Comparison of ENCODE assay signal across 10 cellular contexts in genomic region chr2:29042581-29043075, GRCh38. TPM values are rescaled to one million over a fixed set of nuclear protein-coding genes. Genes with fewer than 3 reads are reported as not detected.
DNase-seq lines count a peak whose midpoint lies in the region; ATAC-seq and TF ChIP-seq lines count a peak whose summit lies in the region.
"Had no signal": no experiment of that assay in that cellular context is flagged by ENCODE, and none has a peak within 500 bp of the region (broad histone marks: within the 10 kb centered on the region; RNA-seq: fewer than 3 reads in every experiment).

No MANE protein-coding gene starts in this region.

- H3K27ac Mint-ChIP-seq in GM23338 (peak overlapping the region; percentile 54), natural killer cell (no peak overlapping the region)
- H3K27ac Mint-ChIP-seq: activated naive CD4-positive, alpha-beta T cell treated with anti-CD3 and anti-CD28 coated beads, Interleukin-2, amount 10 ng/mL, durations not matched to agents 7 days and 5 days had no signal

- no peaks in the 10 kb centered on the region for H3K79me2 ChIP-seq in GM23338 (replicated peaks; ENCODE audit: insufficient read depth)

- H3K4me3 Mint-ChIP-seq in GM23338 (no peak overlapping the region), natural killer cell (no peak overlapping the region)
- H3K4me3 Mint-ChIP-seq: activated naive CD4-positive, alpha-beta T cell treated with anti-CD3 and anti-CD28 coated beads, Interleukin-2, amount 10 ng/mL, durations not matched to agents 7 days and 5 days had no signal

- H2AFZ ChIP-seq in GM23338: no peak overlapping the region

- H3K36me3 ChIP-seq in GM23338 (ENCODE audit: insufficient read depth): no peaks in the 10 kb centered on the region

- H3K27ac ChIP-seq in GM23338 (ENCODE audit: low read depth): no peak overlapping the region

- no peaks in the 10 kb centered on the region for H3K9me2 ChIP-seq in GM23338 (ENCODE audit: insufficient read depth)

- intact Hi-C loops in posterior cingulate gyrus (cut with DNase I): no loop called here
- intact Hi-C loops in natural killer cell (cut with micrococcal nuclease): no loop called here

- ATAC-seq in GM23338 (no peak), HG02973 (IDR thresholded peaks at IDR 0.05; ENCODE audit: unreplicated experiment) (no peak), natural killer cell (no peak), GM21360 (IDR thresholded peaks at IDR 0.05; ENCODE audit: unreplicated experiment) (no peak)

- H3K4me2 ChIP-seq in GM23338: no peak overlapping the region

- no peaks in the 10 kb centered on the region for H4K20me1 ChIP-seq in GM23338 (replicated peaks; ENCODE audit: insufficient read depth)

- TF ChIP-seq CTCF in GM23338 (conservative IDR thresholded peaks at IDR 0.05; ENCODE audit: low read depth in 2 of 2) (no peak), natural killer cell (IDR thresholded peaks at IDR 0.05) (no peak)

- H3K4me1 ChIP-seq in GM23338 (ENCODE audit: insufficient read depth): peaks cover 7% of the 10 kb centered on the region; the same call in 1 of the 2 replicates

- H3K27me3 ChIP-seq in GM23338 (ENCODE audit: insufficient read depth): no peaks in the 10 kb centered on the region

- no peak for DNase-seq in GM23338 (ENCODE audit: low spot score)
- peak; percentile 96 for DNase-seq in NCI-H82 treated with DMSO at 0.1 percent for 48 hours (lab: John Stamatoyannopoulos, UW; ENCODE audit: unreplicated experiment)
- DNase-seq in fibroblast of gingiva (ENCODE audit: low read depth): peak; percentile 9
- DNase-seq in posterior cingulate gyrus: peak in 6 of 10 donors; percentile 41 to 89 (median 60)
- no peak for DNase-seq in natural killer cell
- DNase-seq: activated CD4-positive, alpha-beta T cell treated with anti-CD3 and anti-CD28 coated beads, Interleukin-2, amount 50 U/mL, for 4 hours; activated naive CD4-positive, alpha-beta T cell treated with anti-CD3 and anti-CD28 coated beads, Interleukin-2, amount 10 ng/mL, durations not matched to agents 7 days and 5 days; NCI-H526 had no signal

- H3K4me3 ChIP-seq in GM23338: no peak overlapping the region

- no peaks in the 10 kb centered on the region for H3K9me3 Mint-ChIP-seq in GM23338
- H3K9me3 Mint-ChIP-seq in natural killer cell: no peaks in the 10 kb centered on the region
- H3K9me3 Mint-ChIP-seq: activated naive CD4-positive, alpha-beta T cell treated with anti-CD3 and anti-CD28 coated beads, Interleukin-2, amount 10 ng/mL, durations not matched to agents 7 days and 5 days had no signal

- no peaks in the 10 kb centered on the region for H3F3A ChIP-seq in GM23338 (replicated peaks; ENCODE audit: low read depth)

- H3K27me3 Mint-ChIP-seq in GM23338 (ENCODE audit: insufficient read depth, low read depth, poor library complexity): peaks cover 5% of the 10 kb centered on the region
- H3K27me3 Mint-ChIP-seq in natural killer cell (ENCODE audit: low read depth in 2 of 2): no peaks in the 10 kb centered on the region
- H3K27me3 Mint-ChIP-seq: activated naive CD4-positive, alpha-beta T cell treated with anti-CD3 and anti-CD28 coated beads, Interleukin-2, amount 10 ng/mL, durations not matched to agents 7 days and 5 days had no signal

- H3K4me1 Mint-ChIP-seq in GM23338 (peaks cover 18% of the 10 kb centered on the region; the same call in 2 of the 3 replicates), natural killer cell (peaks cover 0 to 18% of the 10 kb centered on the region in 2 donors)

- H3K36me3 Mint-ChIP-seq in GM23338 (ENCODE audit: low read depth): no peaks in the 10 kb centered on the region
- H3K36me3 Mint-ChIP-seq in natural killer cell: no peaks in the 10 kb centered on the region
- H3K36me3 Mint-ChIP-seq: activated naive CD4-positive, alpha-beta T cell treated with anti-CD3 and anti-CD28 coated beads, Interleukin-2, amount 10 ng/mL, durations not matched to agents 7 days and 5 days had no signal

TF ChIP-seq in GM23338, 12 proteins besides CTCF, POLR2A, EP300 and RAD21:
- TF ChIP-seq ETS1 (IDR thresholded peaks at IDR 0.05) (no peak), EZH2phosphoT487 (IDR thresholded peaks at IDR 0.05; ENCODE audit: unreplicated experiment) (no peak)
TF ChIP-seq in GM23338: peak in this region for 0.

RNA-seq across cellular contexts. Expression of gene PCARE, which starts 31.7 kb away (rescaled TPM):
- not detected in 2 replicates for total RNA-seq in GM23338 (2014; rRNA removed; shearing (Covaris generic))
- not detected in 2 replicates for polyA plus RNA-seq in GM23338 (2016; fragmentation: Nextera tagmentation; extraction: Ambion mirVana)
- total RNA-seq in natural killer cell: not detected

Comparison
In these comparisons a context has a peak if more than half of its experiments do, and no peak if none do; other contexts are left out.
1. DNase-seq: peak in NCI-H82 treated with DMSO at 0.1 percent for 48 hours (single experiment), fibroblast of gingiva (single experiment) and posterior cingulate gyrus (6 of 10); none in GM23338 (single experiment) and natural killer cell (single experiment).